In the genomic region with DNA sequence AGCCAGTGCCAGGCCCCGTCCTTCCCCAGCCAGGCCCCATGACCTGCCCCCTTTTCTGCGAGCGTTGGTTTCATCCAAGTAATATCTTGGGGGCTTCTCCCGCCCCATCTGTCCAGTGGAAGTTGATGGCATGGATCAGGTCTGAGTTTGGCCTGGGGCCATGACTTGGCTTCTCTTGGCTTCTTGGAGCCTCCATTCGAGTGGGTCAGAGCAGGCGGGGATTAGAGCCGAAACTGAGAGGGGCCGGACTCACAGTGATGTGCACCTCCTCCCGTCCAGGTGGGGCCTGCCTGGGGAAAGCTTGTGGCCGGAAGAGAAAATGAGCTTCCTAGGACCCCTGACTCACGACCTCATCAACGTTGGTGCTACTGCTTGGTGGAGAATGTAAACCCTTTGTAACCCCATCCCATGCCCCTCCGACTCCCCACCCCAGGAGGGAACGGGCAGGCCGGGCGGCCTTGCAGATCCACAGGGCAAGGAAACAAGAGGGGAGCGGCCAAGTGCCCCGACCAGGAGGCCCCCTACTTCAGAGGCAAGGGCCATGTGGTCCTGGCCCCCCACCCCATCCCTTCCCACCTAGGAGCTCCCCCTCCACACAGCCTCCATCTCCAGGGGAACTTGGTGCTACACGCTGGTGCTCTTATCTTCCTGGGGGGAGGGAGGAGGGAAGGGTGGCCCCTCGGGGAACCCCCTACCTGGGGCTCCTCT, we compare ENCODE assay signal across 17 cellular contexts. TPM values are rescaled to one million over a fixed set of nuclear protein-coding genes. Genes with fewer than 3 reads are reported as not detected.
DNase-seq lines count a peak whose midpoint lies in the region; ATAC-seq, FAIRE-seq and TF ChIP-seq lines count a peak whose summit lies in the region.
"Had no signal": no experiment of that assay in that cellular context is flagged by ENCODE, and none has a peak within 500 bp of the region (broad histone marks: within the 10 kb centered on the region; RNA-seq: fewer than 3 reads in every experiment).

No MANE protein-coding gene starts in this region.

- POLR2A ChIA-PET in HEK293 (lab: Yijun Ruan, JAX) (interaction anchor here (0.6 to 1.7 kb wide), 2 partner anchors 15 to 158 kb away, joined by 4 to 7 read pairs; partner anchors contain the start of gene LIMK1), PC-3 (lab: Charles Lee; ENCODE audit: unreplicated experiment) (no interaction called here), MCF 10A (lab: Yijun Ruan, JAX) (interaction anchor here (0.5 kb wide), 1 partner anchor 11 kb away, joined by 3 read pairs; no protein-coding TSS in a partner anchor)

- H3K27ac ChIP-seq in HEK293 (ENCODE audit: extremely low read depth, low read depth, low read length) (no peak overlapping the region), PC-3 (ENCODE audit: low read length) (no peak overlapping the region), kidney (ENCODE audit: low read depth in 2 of 2, low read length in 2 of 2) (no peak overlapping the region), spleen (no peak overlapping the region)
- H3K27ac ChIP-seq: body of pancreas, GM23248 had no signal

- H3K9me2 ChIP-seq in PC-3 (replicated peaks; ENCODE audit: low read length) = no peaks in the 10 kb centered on the region

- no peaks in the 10 kb centered on the region for H3K27me3 Mint-ChIP-seq in MCF 10A (ENCODE audit: insufficient read depth, unreplicated experiment)
- no peaks in the 10 kb centered on the region for H3K27me3 Mint-ChIP-seq in activated naive CD8-positive, alpha-beta T cell treated with anti-CD3 and anti-CD28 coated beads for 36 hours
- H3K27me3 Mint-ChIP-seq: activated CD4-positive, alpha-beta T cell treated with anti-CD3 and anti-CD28 coated beads for 36 hours; activated T-cell treated with anti-CD3 and anti-CD28 coated beads, Interleukin-2, amount 50 U/mL, for 24 hours; CD4-positive, alpha-beta memory T cell; progenitor cell of endocrine pancreas had no signal

- H3K36me3 Mint-ChIP-seq in MCF 10A (ENCODE audit: insufficient read depth, unreplicated experiment) = no peaks in the 10 kb centered on the region
- H3K36me3 Mint-ChIP-seq in activated naive CD8-positive, alpha-beta T cell treated with anti-CD3 and anti-CD28 coated beads for 36 hours = no peaks in the 10 kb centered on the region
- H3K36me3 Mint-ChIP-seq: CD4-positive, alpha-beta memory T cell had no signal

- no peaks in the 10 kb centered on the region for H3K36me3 ChIP-seq in HEK293 (ENCODE audit: control insufficient read depth in 2 of 2, insufficient read depth in 1 of 2, low read length in 2 of 2)
- H3K36me3 ChIP-seq in PC-3 (ENCODE audit: low read depth, low read length) = no peaks in the 10 kb centered on the region
- no peaks in the 10 kb centered on the region for H3K36me3 ChIP-seq in kidney (ENCODE audit: control insufficient read depth in 1 of 2, insufficient read depth in 2 of 2, low read length in 2 of 2)
- H3K36me3 ChIP-seq in spleen = peaks cover 0 to 3% (median 0%) of the 10 kb centered on the region in 6 donors

- peak overlapping the region; percentile 74; the same call in 1 of the 2 replicates for H2AFZ ChIP-seq in PC-3 (ENCODE audit: low read length)
- H2AFZ ChIP-seq: GM23248 had no signal

- 81 to 94% (median 90%) methylated on average over 17 to 20 of the region's 20 CpGs for WGBS in spleen, 5 donors

- H3K9me3 Mint-ChIP-seq in MCF 10A (ENCODE audit: unreplicated experiment) = no peaks in the 10 kb centered on the region
- H3K9me3 Mint-ChIP-seq in activated naive CD8-positive, alpha-beta T cell treated with anti-CD3 and anti-CD28 coated beads for 36 hours = no peaks in the 10 kb centered on the region
- H3K9me3 Mint-ChIP-seq: activated T-cell treated with anti-CD3 and anti-CD28 coated beads, Interleukin-2, amount 50 U/mL, for 24 hours; CD4-positive, alpha-beta memory T cell; neural crest cell had no signal

- TF ChIP-seq CTCF in HEK293 (tag by site-specific recombination; IDR thresholded peaks at IDR 0.05) = no peak
- TF ChIP-seq CTCF in PC-3 (conservative IDR thresholded peaks at IDR 0.05; ENCODE audit: low read depth, low read length) = no peak
- no peak for TF ChIP-seq CTCF in kidney (IDR thresholded peaks at IDR 0.05; ENCODE audit: borderline replicate concordance, extremely low read depth, insufficient read depth)
- TF ChIP-seq CTCF in spleen (IDR thresholded peaks at IDR 0.05 in 8 of 11, conservative IDR thresholded peaks at IDR 0.05 in 3 of 11) = no peak
- TF ChIP-seq CTCF in MCF 10A (IDR thresholded peaks at IDR 0.05; ENCODE audit: unreplicated experiment) = no peak

- H3K4me3 ChIP-seq in HEK293 (ENCODE audit: low read depth, low read length) (no peak overlapping the region), PC-3 (ENCODE audit: low read length) (no peak overlapping the region), kidney (ENCODE audit: low read length in 2 of 2) (no peak overlapping the region), spleen (no peak overlapping the region)
- H3K4me3 ChIP-seq: body of pancreas, GM23248 had no signal

- H3K27ac Mint-ChIP-seq in MCF 10A (ENCODE audit: low read depth, unreplicated experiment) = no peak overlapping the region
- H3K27ac Mint-ChIP-seq in activated naive CD8-positive, alpha-beta T cell treated with anti-CD3 and anti-CD28 coated beads for 36 hours = no peak overlapping the region
- H3K27ac Mint-ChIP-seq: activated CD4-positive, alpha-beta T cell treated with anti-CD3 and anti-CD28 coated beads for 36 hours; activated T-cell treated with anti-CD3 and anti-CD28 coated beads, Interleukin-2, amount 50 U/mL, for 24 hours; progenitor cell of endocrine pancreas had no signal

- H3K27me3 ChIP-seq in PC-3 (ENCODE audit: low read length) = no peaks in the 10 kb centered on the region
- no peaks in the 10 kb centered on the region for H3K27me3 ChIP-seq in spleen (replicated peaks in 1 of 7)
- H3K27me3 ChIP-seq: body of pancreas had no signal

- ATAC-seq in PC-3 = no peak

- no peaks in the 10 kb centered on the region for H4K20me1 ChIP-seq in PC-3 (ENCODE audit: low read length)

- no peaks in the 10 kb centered on the region for H3K4me1 Mint-ChIP-seq in MCF 10A (ENCODE audit: insufficient read depth, unreplicated experiment)
- H3K4me1 Mint-ChIP-seq in activated naive CD8-positive, alpha-beta T cell treated with anti-CD3 and anti-CD28 coated beads for 36 hours = no peaks in the 10 kb centered on the region
- H3K4me1 Mint-ChIP-seq: activated CD4-positive, alpha-beta T cell treated with anti-CD3 and anti-CD28 coated beads for 36 hours; neural crest cell had no signal

- DNase-seq in PC-3 (no peak), kidney (peak; percentile 77), spleen (peak; percentile 66), MCF 10A (ENCODE audit: unreplicated experiment) (no peak), CD1c-positive myeloid dendritic cell (ENCODE audit: extremely low spot score) (no peak), cerebellar cortex (ENCODE audit: low spot score) (no peak)
- DNase-seq in activated naive CD8-positive, alpha-beta T cell treated with anti-CD3 and anti-CD28 coated beads for 36 hours = no peak
- DNase-seq: activated gamma-delta T cell had no signal

- CTCF ChIA-PET in HEK293 (lab: Yijun Ruan, JAX) (interaction anchor here (0.6 to 2.8 kb wide), 27 partner anchors 8 to 404 kb away, joined by 3 to 20 read pairs (median 5); partner anchors contain the start of gene LIMK1), PC-3 (lab: Charles Lee) (no interaction called here), MCF 10A (lab: Yijun Ruan, JAX) (interaction anchor here (0.6 to 4.4 kb wide), 17 partner anchors 9 to 333 kb away, joined by 3 to 36 read pairs (median 8); no protein-coding TSS in a partner anchor)

- FAIRE-seq in kidney (lab: Jason Lieb, UNC) = no peak
- FAIRE-seq: HTR-8/SVneo had no signal

- no peaks in the 10 kb centered on the region for H3F3A ChIP-seq in PC-3 (ENCODE audit: low read length, unreplicated experiment)

- BruUV-seq in PC-3 (replicated peaks; lab: Mats Ljungman, UMichigan) (no TSS peak), MCF 10A (replicated peaks; lab: Mats Ljungman, UMichigan) (no TSS peak)

- no peaks in the 10 kb centered on the region for H3K4me1 ChIP-seq in HEK293 (ENCODE audit: control insufficient read depth, insufficient read depth, low read length)
- H3K4me1 ChIP-seq in PC-3 (ENCODE audit: insufficient read depth, low read length) = no peaks in the 10 kb centered on the region
- no peaks in the 10 kb centered on the region for H3K4me1 ChIP-seq in kidney (ENCODE audit: control insufficient read depth in 1 of 2, insufficient read depth in 1 of 2, low read depth in 1 of 2, low read length in 2 of 2)
- peaks cover 0 to 11% (median 6%) of the 10 kb centered on the region in 6 donors for H3K4me1 ChIP-seq in spleen
- H3K4me1 ChIP-seq: body of pancreas had no signal

- H3K4me2 ChIP-seq in PC-3 (ENCODE audit: low read length) = no peak overlapping the region

- intact Hi-C loops in PC-3 (cut with micrococcal nuclease) (loop anchor here (1.0 to 5.0 kb wide), 2 partner anchors 114 to 135 kb away; no protein-coding TSS in a partner anchor), kidney (cut with DNase I) (no loop called here), spleen (cut with DNase I; ENCODE audit: low total_unique reads) (loop anchor here (5.0 kb wide), 2 partner anchors 139 to 334 kb away; no protein-coding TSS in a partner anchor), MCF 10A (cut with micrococcal nuclease) (loop anchor here (1.0 to 2.0 kb wide), 3 partner anchors 106 to 332 kb away; partner anchors contain the start of gene EIF4H)

- H3K9me3 ChIP-seq in HEK293 (ENCODE audit: control insufficient read depth, insufficient read depth, low read depth, low read length) (no peaks in the 10 kb centered on the region), PC-3 (ENCODE audit: low read length) (no peaks in the 10 kb centered on the region), kidney (ENCODE audit: control insufficient read depth in 1 of 2, low read length in 2 of 2) (no peaks in the 10 kb centered on the region), spleen (no peaks in the 10 kb centered on the region)
- H3K9me3 ChIP-seq: body of pancreas had no signal

- no peak overlapping the region for H3K4me3 Mint-ChIP-seq in MCF 10A (ENCODE audit: unreplicated experiment)
- H3K4me3 Mint-ChIP-seq in activated naive CD8-positive, alpha-beta T cell treated with anti-CD3 and anti-CD28 coated beads for 36 hours = no peak overlapping the region
- H3K4me3 Mint-ChIP-seq: activated CD4-positive, alpha-beta T cell treated with anti-CD3 and anti-CD28 coated beads for 36 hours; activated T-cell treated with anti-CD3 and anti-CD28 coated beads, Interleukin-2, amount 50 U/mL, for 24 hours; CD4-positive, alpha-beta memory T cell; neural crest cell had no signal

- no peak for TF ChIP-seq POLR2A in spleen (IDR thresholded peaks at IDR 0.05)

- H3K79me2 ChIP-seq in PC-3 (ENCODE audit: low read length) = no peaks in the 10 kb centered on the region

- H3K9ac ChIP-seq in PC-3 (ENCODE audit: low read length) (no peak overlapping the region), kidney (ENCODE audit: low read length in 2 of 2) (no peak overlapping the region)
- H3K9ac ChIP-seq: GM23248 had no signal

RNA-seq across cellular contexts. Expression of gene LIMK1, which starts 15.1 kb away (rescaled TPM):
- total RNA-seq in PC-3 (2014; rRNA removed) (40.3 and 54.3 TPM in 2 replicates), kidney (23.8 TPM), spleen (10 to 100 TPM; 33.1 to 45.8 (median 41.0) TPM), MCF 10A (2022) (21.4 and 23.4 TPM in 2 replicates)
- polyA plus RNA-seq in kidney (ENCODE audit: insufficient read depth, low read depth, low replicate concordance) (9.1 TPM), spleen (10 to 100 TPM; 15.2 to 24.6 (median 15.2) TPM)
- total RNA-seq in activated naive CD8-positive, alpha-beta T cell treated with anti-CD3 and anti-CD28 coated beads for 36 hours = 10 to 100 TPM; 16.9 to 19.5 TPM

RNA-seq across cellular contexts. Expression of gene ELN, which starts 40.6 kb away (rescaled TPM):
- total RNA-seq in PC-3 (2014; rRNA removed) (0.07 TPM in 1 of 2 replicates, not detected in the other), kidney (44.8 TPM), spleen (10 to 100 TPM; 11.7 to 94.7 (median 38.6) TPM), MCF 10A (2022) (not detected in 2 replicates)
- polyA plus RNA-seq in kidney (ENCODE audit: insufficient read depth, low read depth, low replicate concordance) (14.9 TPM), spleen (10 to 100 TPM; 11.1 to 65.9 (median 24.7) TPM)
- not detected for total RNA-seq in activated naive CD8-positive, alpha-beta T cell treated with anti-CD3 and anti-CD28 coated beads for 36 hours
- total RNA-seq: activated CD4-positive, alpha-beta T cell treated with anti-CD3 and anti-CD28 coated beads for 36 hours; CD4-positive, alpha-beta memory T cell had no signal
- polyA plus RNA-seq: CD4-positive, alpha-beta memory T cell had no signal

Comparison
In these comparisons a context has a peak if more than half of its experiments do, and no peak if none do; other contexts are left out.
1. DNase-seq: peak in kidney (single experiment) and spleen (single experiment); none in PC-3 (single experiment), MCF 10A (single experiment), CD1c-positive myeloid dendritic cell (single experiment), activated naive CD8-positive, alpha-beta T cell treated with anti-CD3 and anti-CD28 coated beads for 36 hours (single experiment) and cerebellar cortex (single experiment).
2. RNA of gene ELN, which starts 40.6 kb away (total RNA-seq): 44.8 TPM in kidney (single experiment) and 11.7 to 94.7 TPM in spleen; 0.07 TPM in PC-3, not detected in MCF 10A and not detected in activated naive CD8-positive, alpha-beta T cell treated with anti-CD3 and anti-CD28 coated beads for 36 hours; every median in the first group is over 10 times any median in the second.